Comparison of ENCODE assay signal across 8 cellular contexts in genomic region chr1:150560011-150560438, GRCh38. TPM values are rescaled to one million over a fixed set of nuclear protein-coding genes. Genes with fewer than 3 reads are reported as not detected.
DNase-seq lines count a peak whose midpoint lies in the region; ATAC-seq lines count a peak whose summit lies in the region.

No MANE protein-coding gene starts in this region.

- no peak for ATAC-seq in HG03095 (IDR thresholded peaks at IDR 0.05; ENCODE audit: unreplicated experiment)

- peak overlapping the region; percentile 92 for H3K27ac ChIP-seq in effector memory CD4-positive, alpha-beta T cell (ENCODE audit: insufficient read depth, low read length, poor library complexity, severe bottlenecking)

- peaks cover 40% of the 10 kb centered on the region for H3K4me1 Mint-ChIP-seq in activated CD4-positive, alpha-beta memory T cell treated with anti-CD3 and anti-CD28 coated beads for 36 hours (ENCODE audit: low read depth)

- peaks cover 46% of the 10 kb centered on the region for H3K4me1 ChIP-seq in effector memory CD4-positive, alpha-beta T cell (ENCODE audit: control insufficient read depth, insufficient read depth, low read length, poor library complexity, severe bottlenecking)

- intact Hi-C loops in activated CD4-positive, alpha-beta memory T cell treated with anti-CD3 and anti-CD28 coated beads for 36 hours (cut with micrococcal nuclease), result loop anchor here (2.0 to 10.0 kb wide), 8 partner anchors 198 to 675 kb away; partner anchors contain the start of genes ANP32E, ARNT, CA14 and MINDY1

- H3K36me3 ChIP-seq in effector memory CD4-positive, alpha-beta T cell (ENCODE audit: control insufficient read depth, insufficient read depth, low read length), result no peaks in the 10 kb centered on the region

- H3K4me3 ChIP-seq in effector memory CD4-positive, alpha-beta T cell (ENCODE audit: insufficient read depth, low read depth, low read length, poor library complexity, severe bottlenecking), result peak overlapping the region; percentile 2

- H3K9me3 Mint-ChIP-seq in activated CD4-positive, alpha-beta memory T cell treated with anti-CD3 and anti-CD28 coated beads for 36 hours, result no peaks in the 10 kb centered on the region

- DNase-seq in ACHN (peak; percentile 76), GM19238 (ENCODE audit: insufficient read length, low spot score) (peak; percentile 80), NCI-H526 (lab: John Stamatoyannopoulos, UW) (peak; percentile 78 to 96), midbrain (lab: John Stamatoyannopoulos, UW) (peak; percentile 58)
- DNase-seq in activated CD4-positive, alpha-beta memory T cell treated with anti-CD3 and anti-CD28 coated beads for 36 hours, result peak; percentile 82
- peak; percentile 34 to 61 (median 45) for DNase-seq in effector memory CD4-positive, alpha-beta T cell
- peak; percentile 23 to 77 (median 64) for DNase-seq in stimulated activated naive CD4-positive, alpha-beta T cell (lab: John Stamatoyannopoulos, UW)

- POLR2A ChIA-PET in activated CD4-positive, alpha-beta memory T cell treated with anti-CD3 and anti-CD28 coated beads for 36 hours (lab: Charles Lee), result interaction anchor here (1.0 to 13.8 kb wide), 6 partner anchors 15 to 362 kb away, joined by 3 to 527 read pairs (median 50); partner anchors contain the start of genes ENSA and MCL1

- H3K9me3 ChIP-seq in effector memory CD4-positive, alpha-beta T cell (ENCODE audit: control insufficient read depth, low read length), result no peaks in the 10 kb centered on the region

- in situ Hi-C loops in ACHN (cut with HindIII; ENCODE audit: low pct_ligation_motif_present, low pct_unique_long_range_greater_than_20kb, low sequenced_read_pairs), result no loop called here

- H3K36me3 Mint-ChIP-seq in activated CD4-positive, alpha-beta memory T cell treated with anti-CD3 and anti-CD28 coated beads for 36 hours, result peaks cover 2% of the 10 kb centered on the region

- H3K27ac Mint-ChIP-seq in activated CD4-positive, alpha-beta memory T cell treated with anti-CD3 and anti-CD28 coated beads for 36 hours, result peak overlapping the region; percentile 99

- no peaks in the 10 kb centered on the region for H3K27me3 Mint-ChIP-seq in activated CD4-positive, alpha-beta memory T cell treated with anti-CD3 and anti-CD28 coated beads for 36 hours

- H3K4me3 Mint-ChIP-seq in activated CD4-positive, alpha-beta memory T cell treated with anti-CD3 and anti-CD28 coated beads for 36 hours, result peak overlapping the region; percentile 54

- H3K27me3 ChIP-seq in effector memory CD4-positive, alpha-beta T cell (replicated peaks; ENCODE audit: control insufficient read depth, insufficient read depth, low read length, poor library complexity, severe bottlenecking), result no peaks in the 10 kb centered on the region

- CTCF ChIA-PET in activated CD4-positive, alpha-beta memory T cell treated with anti-CD3 and anti-CD28 coated beads for 36 hours (lab: Charles Lee), result interaction anchor here (0.9 to 14.4 kb wide), 29 partner anchors 10 to 599 kb away, joined by 3 to 276 read pairs (median 5); partner anchors contain the start of genes ADAMTSL4, ENSA, FALEC and GOLPH3L

RNA-seq across cellular contexts. Expression of gene ADAMTSL4, which starts 10.8 kb away (rescaled TPM):
- 1 to 10 TPM; 1.1 TPM for total RNA-seq in activated CD4-positive, alpha-beta memory T cell treated with anti-CD3 and anti-CD28 coated beads for 36 hours

RNA-seq across cellular contexts. Expression of gene MCL1, which starts 19.4 kb away (rescaled TPM):
- total RNA-seq in activated CD4-positive, alpha-beta memory T cell treated with anti-CD3 and anti-CD28 coated beads for 36 hours, result 100 to 1,000 TPM; 280 to 288 TPM

RNA-seq across cellular contexts. Expression of gene FALEC, which starts 44.5 kb away (rescaled TPM):
- total RNA-seq in activated CD4-positive, alpha-beta memory T cell treated with anti-CD3 and anti-CD28 coated beads for 36 hours, result not detected

RNA-seq across cellular contexts. Expression of gene ECM1, which starts 52.1 kb away (rescaled TPM):
- 1 to 10 TPM; 1.1 to 1.5 TPM for total RNA-seq in activated CD4-positive, alpha-beta memory T cell treated with anti-CD3 and anti-CD28 coated beads for 36 hours
